Comparison of ENCODE assay signal across 7 cellular contexts in genomic region chr5:132012385-132013005, GRCh38. TPM values are rescaled to one million over a fixed set of nuclear protein-coding genes. Genes with fewer than 3 reads are reported as not detected.
DNase-seq lines count a peak whose midpoint lies in the region; ATAC-seq and TF ChIP-seq lines count a peak whose summit lies in the region.

No MANE protein-coding gene starts in this region.

- ATAC-seq in GM18498 (IDR thresholded peaks at IDR 0.05; ENCODE audit: unreplicated experiment) (no peak), GM21528 (IDR thresholded peaks at IDR 0.05; ENCODE audit: low FRiP score, unreplicated experiment) (no peak)
- ATAC-seq in stimulated activated naive B cell treated with anti-CD40 and anti-IgM and Interleukin-4, amounts not matched to agents 10 μg/mL and 1 μg/mL and 100 μg/mL, for 72 hours (replicated peaks) = no peak

- no peak for TF ChIP-seq CTCF in WERI-Rb-1 (IDR thresholded peaks at IDR 0.05; ENCODE audit: low read depth, low read length)

- H2BK5ac ChIP-seq in neuronal stem cell (ENCODE audit: low read length) = no peak overlapping the region

- no peaks in the 10 kb centered on the region for H3K79me1 ChIP-seq in neuronal stem cell (ENCODE audit: low read depth, low read length)

- H3K4me3 Mint-ChIP-seq in stimulated activated naive B cell treated with anti-CD40 and anti-IgM and Interleukin-4, amounts not matched to agents 10 μg/mL and 1 μg/mL and 100 μg/mL, for 72 hours = peak overlapping the region in 1 of 2 donors; percentile 1

- H3K27me3 ChIP-seq in WERI-Rb-1 (ENCODE audit: insufficient read depth, low read depth, severe bottlenecking) (no peaks in the 10 kb centered on the region), neuronal stem cell (ENCODE audit: control insufficient read depth in 3 of 3, insufficient read depth in 3 of 3, low read depth in 1 of 3, low read length in 3 of 3) (peaks cover 4 to 49% (median 33%) of the 10 kb centered on the region in 3 experiments)

- no peak overlapping the region for H3K4me2 ChIP-seq in neuronal stem cell (ENCODE audit: insufficient read depth, low read length, poor library complexity, severe bottlenecking)

- no peaks in the 10 kb centered on the region for H3K9me3 Mint-ChIP-seq in stimulated activated naive B cell treated with anti-CD40 and anti-IgM and Interleukin-4, amounts not matched to agents 10 μg/mL and 1 μg/mL and 100 μg/mL, for 72 hours

- no peak overlapping the region for H2AFZ ChIP-seq in neuronal stem cell (ENCODE audit: low read length)

- no peak overlapping the region for H2BK12ac ChIP-seq in neuronal stem cell (ENCODE audit: low read length)

- H3K27ac ChIP-seq in WERI-Rb-1 = no peak overlapping the region
- H3K27ac ChIP-seq in neuronal stem cell (replicated peaks; ENCODE audit: low read length) = no peak overlapping the region

- H3K4me1 ChIP-seq in neuronal stem cell (ENCODE audit: control insufficient read depth in 2 of 2, insufficient read depth in 1 of 2, low read depth in 1 of 2, low read length in 2 of 2) = peaks cover 4 to 5% of the 10 kb centered on the region in 2 donors

- H3K36me3 Mint-ChIP-seq in stimulated activated naive B cell treated with anti-CD40 and anti-IgM and Interleukin-4, amounts not matched to agents 10 μg/mL and 1 μg/mL and 100 μg/mL, for 72 hours = peaks cover 0 to 2% of the 10 kb centered on the region in 2 donors

- no peak overlapping the region for H3K27ac Mint-ChIP-seq in stimulated activated naive B cell treated with anti-CD40 and anti-IgM and Interleukin-4, amounts not matched to agents 10 μg/mL and 1 μg/mL and 100 μg/mL, for 72 hours

- H3K4me1 Mint-ChIP-seq in stimulated activated naive B cell treated with anti-CD40 and anti-IgM and Interleukin-4, amounts not matched to agents 10 μg/mL and 1 μg/mL and 100 μg/mL, for 72 hours = peaks cover 17 to 27% of the 10 kb centered on the region in 2 donors

- no peak overlapping the region for H2BK15ac ChIP-seq in neuronal stem cell (ENCODE audit: low read length)

- H4K91ac ChIP-seq in neuronal stem cell (ENCODE audit: low read depth, low read length, poor library complexity) = no peak overlapping the region

- DNase-seq in HK-2 (ENCODE audit: unreplicated experiment) = peak; percentile 29
- peak; percentile 4 for DNase-seq in WERI-Rb-1
- peak; percentile 47 for DNase-seq in fibroblast of gingiva (ENCODE audit: low read depth)
- DNase-seq in neuronal stem cell (ENCODE audit: low spot score) = peak; percentile 72
- no peak for DNase-seq in stimulated activated naive B cell treated with anti-CD40 and anti-IgM and Interleukin-4, amounts not matched to agents 10 μg/mL and 1 μg/mL and 100 μg/mL, for 72 hours

- H3K23ac ChIP-seq in neuronal stem cell (ENCODE audit: low read depth, low read length, poor library complexity) = no peak overlapping the region

- no peak overlapping the region for H3K18ac ChIP-seq in neuronal stem cell (ENCODE audit: low read length)

- H3K14ac ChIP-seq in neuronal stem cell (ENCODE audit: low read length) = no peak overlapping the region

- H3K9me3 ChIP-seq in WERI-Rb-1 (ENCODE audit: severe bottlenecking) (no peaks in the 10 kb centered on the region), neuronal stem cell (replicated peaks in 1 of 2; ENCODE audit: control insufficient read depth in 2 of 2, insufficient read depth in 1 of 2, low read depth in 1 of 2, low read length in 2 of 2) (no peaks in the 10 kb centered on the region)

- no peak overlapping the region for H4K8ac ChIP-seq in neuronal stem cell (ENCODE audit: low read depth, low read length)

- H3K27me3 Mint-ChIP-seq in stimulated activated naive B cell treated with anti-CD40 and anti-IgM and Interleukin-4, amounts not matched to agents 10 μg/mL and 1 μg/mL and 100 μg/mL, for 72 hours = peaks cover 57 to 77% of the 10 kb centered on the region in 2 donors

- H3K4me3 ChIP-seq in WERI-Rb-1 (ENCODE audit: low read depth, low read length) = peak overlapping the region; percentile 79
- H3K4me3 ChIP-seq in neuronal stem cell (ENCODE audit: low read length in 2 of 2) = no peak overlapping the region

- H3K9ac ChIP-seq in neuronal stem cell (ENCODE audit: low read depth, low read length, poor library complexity) = no peak overlapping the region

- no peak overlapping the region for H2AK5ac ChIP-seq in neuronal stem cell (ENCODE audit: low read depth, low read length)

- no CpG with 5 or more reads among the region's 7 CpGs for WGBS in neuronal stem cell (ENCODE audit: extremely low coverage in 2 of 2, insufficient read length in 2 of 2, insufficient replicate concordance in 1 of 2), 2 donors

- H2BK120ac ChIP-seq in neuronal stem cell (ENCODE audit: low read depth, low read length) = no peak overlapping the region

- no peak overlapping the region for H3K4ac ChIP-seq in neuronal stem cell (ENCODE audit: low read length)

- no peaks in the 10 kb centered on the region; the same call in 1 of the 2 replicates for H3K36me3 ChIP-seq in WERI-Rb-1
- H3K36me3 ChIP-seq in neuronal stem cell (replicated peaks in 1 of 2; ENCODE audit: control insufficient read depth in 2 of 2, insufficient read depth in 2 of 2, low read length in 2 of 2) = no peaks in the 10 kb centered on the region

RNA-seq across cellular contexts. Expression of gene ACSL6, which starts 1.0 kb away (rescaled TPM):
- 0.04 TPM for polyA plus RNA-seq in neuronal stem cell (2013, experiment 1 of 2)
- polyA plus RNA-seq in neuronal stem cell (2013, experiment 2 of 2) = 0.07 TPM

RNA-seq across cellular contexts. Expression of gene IL3, which starts 48.0 kb away (rescaled TPM):
- not detected for polyA plus RNA-seq in neuronal stem cell (2013, experiment 1 of 2)
- polyA plus RNA-seq in neuronal stem cell (2013, experiment 2 of 2) = not detected
